In the genomic region with DNA sequence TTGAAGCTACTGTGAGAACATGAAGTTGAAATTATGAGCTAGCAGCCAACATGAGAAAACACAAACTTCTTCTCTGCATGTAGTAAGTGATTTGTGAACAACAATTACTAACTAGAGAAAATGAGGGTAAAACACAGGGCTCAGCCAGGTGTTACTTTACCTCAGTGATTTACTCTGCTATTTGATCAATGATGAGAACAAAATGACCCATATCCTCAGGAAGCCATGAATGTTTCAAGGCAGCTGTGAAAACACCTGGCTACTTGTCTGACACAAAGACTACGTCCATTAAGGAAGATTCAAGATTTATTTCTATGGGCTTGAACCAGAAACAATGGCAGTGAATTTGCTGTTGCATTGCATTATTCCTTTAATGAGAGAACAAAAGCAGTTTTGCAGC, we compare ENCODE assay signal across 22 cellular contexts.
A peak's percentile ranks its signal among the peaks of the same experiment; 100 is the strongest.
DNase-seq lines count a peak whose midpoint lies in the region; TF ChIP-seq lines count a peak whose summit lies in the region.
"Had no signal": no experiment of that assay in that cellular context is flagged by ENCODE, and none has a peak within 500 bp of the region (broad histone marks: within the 10 kb centered on the region; RNA-seq: fewer than 3 reads in every experiment).

No MANE protein-coding gene starts in this region.

- H3K27ac ChIP-seq in neural cell (ENCODE audit: low read length) (no peak overlapping the region), ascending aorta (no peak overlapping the region), esophagus muscularis mucosa (replicated peaks in 1 of 4) (no peak overlapping the region)
- H3K27ac ChIP-seq: esophagus squamous epithelium, heart right ventricle, ovary, transverse colon had no signal

- TF ChIP-seq RAD21 in neural cell (conservative IDR thresholded peaks at IDR 0.05) = no peak

- H3K4me1 ChIP-seq in ascending aorta (no peaks in the 10 kb centered on the region), esophagus muscularis mucosa (no peaks in the 10 kb centered on the region)
- H3K4me1 ChIP-seq: esophagus squamous epithelium, heart right ventricle, transverse colon had no signal

- H3K9me2 ChIP-seq in neural cell (ENCODE audit: insufficient read depth, low read length) = no peaks in the 10 kb centered on the region

- intact Hi-C loops in ascending aorta (cut with DNase I) (no loop called here), esophagus muscularis mucosa (cut with DNase I) (no loop called here)

- H3K27me3 ChIP-seq in neural cell (ENCODE audit: insufficient read depth, low read depth, low read length) (no peaks in the 10 kb centered on the region), ascending aorta (no peaks in the 10 kb centered on the region), esophagus muscularis mucosa (no peaks in the 10 kb centered on the region)
- H3K27me3 ChIP-seq: esophagus squamous epithelium, heart right ventricle, ovary, transverse colon had no signal

- no peaks in the 10 kb centered on the region for H3K9me3 ChIP-seq in neural cell (ENCODE audit: low read length)
- H3K9me3 ChIP-seq in ascending aorta = no peaks in the 10 kb centered on the region
- H3K9me3 ChIP-seq in esophagus muscularis mucosa = peaks cover 0 to 11% (median 4%) of the 10 kb centered on the region in 4 donors
- H3K9me3 ChIP-seq: ovary, transverse colon had no signal

- no peaks in the 10 kb centered on the region for H4K20me1 ChIP-seq in neural cell (ENCODE audit: insufficient read depth)

- no peak overlapping the region for H3K4me3 ChIP-seq in neural cell (ENCODE audit: low read length)
- no peak overlapping the region for H3K4me3 ChIP-seq in ascending aorta
- no peak overlapping the region for H3K4me3 ChIP-seq in esophagus muscularis mucosa
- H3K4me3 ChIP-seq: esophagus squamous epithelium, heart right ventricle, ovary, transverse colon had no signal

- no peak for TF ChIP-seq CTCF in neural cell (IDR thresholded peaks at IDR 0.05; ENCODE audit: poor library complexity, severe bottlenecking)
- TF ChIP-seq CTCF in ascending aorta (IDR thresholded peaks at IDR 0.05) = no peak
- TF ChIP-seq CTCF in esophagus muscularis mucosa (IDR thresholded peaks at IDR 0.05) = no peak

- TF ChIP-seq EP300 in neural cell (conservative IDR thresholded peaks at IDR 0.05; ENCODE audit: poor library complexity, severe bottlenecking) (no peak), esophagus muscularis mucosa (IDR thresholded peaks at IDR 0.05) (no peak)

- DNase-seq in NCI-H1092 (lab: John Stamatoyannopoulos, UW) (peak; percentile 34), NCI-H146 treated with DMSO at 0.1 percent for 48 hours (lab: John Stamatoyannopoulos, UW; ENCODE audit: unreplicated experiment) (peak; percentile 91), NCI-H774 (lab: John Stamatoyannopoulos, UW) (peak; percentile 89), ascending aorta (ENCODE audit: low spot score in 2 of 2) (no peak), esophagus muscularis mucosa (ENCODE audit: extremely low spot score) (no peak), cerebellar cortex (ENCODE audit: low spot score) (no peak)
- DNase-seq: activated naive CD8-positive, alpha-beta T cell treated with anti-CD3 and anti-CD28 coated beads for 36 hours; activated T-cell treated with anti-CD3 and anti-CD28 coated beads for 4 hours; aorta; C1 segment of cervical spinal cord; esophagus squamous epithelium; foreskin melanocyte; heart right ventricle; left cardiac atrium; mammary epithelial cell; NCI-H2107; NCI-H82; ovary; stimulated activated CD4-positive, alpha-beta T cell treated with anti-CD3 and anti-CD28 coated beads, Interleukin-2, amount 100 ng/mL, for 24 hours; T-helper 17 cell; transverse colon had no signal

- H3K9ac ChIP-seq in neural cell (ENCODE audit: low read length) = no peak overlapping the region

- H3K4me2 ChIP-seq in neural cell (ENCODE audit: low read length) = no peak overlapping the region

- no peaks in the 10 kb centered on the region for H3K79me2 ChIP-seq in neural cell (replicated peaks; ENCODE audit: insufficient read depth, low read length)

- H3K36me3 ChIP-seq in neural cell (ENCODE audit: insufficient read depth, low read length) (no peaks in the 10 kb centered on the region), ascending aorta (no peaks in the 10 kb centered on the region), esophagus muscularis mucosa (no peaks in the 10 kb centered on the region)
- H3K36me3 ChIP-seq: esophagus squamous epithelium, heart right ventricle, ovary, transverse colon had no signal

- no peaks in the 10 kb centered on the region for H3F3A ChIP-seq in neural cell (ENCODE audit: insufficient read depth, low read length, poor library complexity, severe bottlenecking)

- WGBS in esophagus muscularis mucosa = 92% methylated on average over 1 of the region's 1 CpG

- H2AFZ ChIP-seq in neural cell (ENCODE audit: low read depth, low read length) = no peak overlapping the region

- no peak for TF ChIP-seq POLR2A in esophagus muscularis mucosa (IDR thresholded peaks at IDR 0.05; ENCODE audit: low read depth)

TF ChIP-seq in neural cell, 6 proteins besides CTCF, POLR2A, EP300 and RAD21:
- peak; percentile 35 for TF ChIP-seq POLR2AphosphoS5 (IDR thresholded peaks at IDR 0.05)
- no peak for TF ChIP-seq MXI1 (conservative IDR thresholded peaks at IDR 0.05; ENCODE audit: poor library complexity, severe bottlenecking)
- TF ChIP-seq, protein P1, sequence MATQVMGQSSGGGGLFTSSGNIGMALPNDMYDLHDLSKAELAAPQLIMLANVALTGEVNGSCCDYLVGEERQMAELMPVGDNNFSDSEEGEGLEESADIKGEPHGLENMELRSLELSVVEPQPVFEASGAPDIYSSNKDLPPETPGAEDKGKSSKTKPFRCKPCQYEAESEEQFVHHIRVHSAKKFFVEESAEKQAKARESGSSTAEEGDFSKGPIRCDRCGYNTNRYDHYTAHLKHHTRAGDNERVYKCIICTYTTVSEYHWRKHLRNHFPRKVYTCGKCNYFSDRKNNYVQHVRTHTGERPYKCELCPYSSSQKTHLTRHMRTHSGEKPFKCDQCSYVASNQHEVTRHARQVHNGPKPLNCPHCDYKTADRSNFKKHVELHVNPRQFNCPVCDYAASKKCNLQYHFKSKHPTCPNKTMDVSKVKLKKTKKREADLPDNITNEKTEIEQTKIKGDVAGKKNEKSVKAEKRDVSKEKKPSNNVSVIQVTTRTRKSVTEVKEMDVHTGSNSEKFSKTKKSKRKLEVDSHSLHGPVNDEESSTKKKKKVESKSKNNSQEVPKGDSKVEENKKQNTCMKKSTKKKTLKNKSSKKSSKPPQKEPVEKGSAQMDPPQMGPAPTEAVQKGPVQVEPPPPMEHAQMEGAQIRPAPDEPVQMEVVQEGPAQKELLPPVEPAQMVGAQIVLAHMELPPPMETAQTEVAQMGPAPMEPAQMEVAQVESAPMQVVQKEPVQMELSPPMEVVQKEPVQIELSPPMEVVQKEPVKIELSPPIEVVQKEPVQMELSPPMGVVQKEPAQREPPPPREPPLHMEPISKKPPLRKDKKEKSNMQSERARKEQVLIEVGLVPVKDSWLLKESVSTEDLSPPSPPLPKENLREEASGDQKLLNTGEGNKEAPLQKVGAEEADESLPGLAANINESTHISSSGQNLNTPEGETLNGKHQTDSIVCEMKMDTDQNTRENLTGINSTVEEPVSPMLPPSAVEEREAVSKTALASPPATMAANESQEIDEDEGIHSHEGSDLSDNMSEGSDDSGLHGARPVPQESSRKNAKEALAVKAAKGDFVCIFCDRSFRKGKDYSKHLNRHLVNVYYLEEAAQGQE (IDR thresholded peaks at IDR 0.05; ENCODE audit: borderline replicate concordance) = no peak

Comparison
In these comparisons a context has a peak if more than half of its experiments do, and no peak if none do; other contexts are left out.
1. DNase-seq: peak in NCI-H1092 (single experiment), NCI-H146 treated with DMSO at 0.1 percent for 48 hours (single experiment) and NCI-H774 (single experiment); none in ascending aorta (0 of 2), esophagus muscularis mucosa (single experiment) and cerebellar cortex (single experiment).